Comparison of ENCODE assay signal across 16 cellular contexts in genomic region chr1:9755441-9755995, GRCh38.
DNase-seq lines count a peak whose midpoint lies in the region; ATAC-seq and TF ChIP-seq lines count a peak whose summit lies in the region.
"Had no signal": no experiment of that assay in that cellular context is flagged by ENCODE, and none has a peak within 500 bp of the region (broad histone marks: within the 10 kb centered on the region; RNA-seq: fewer than 3 reads in every experiment).

No MANE protein-coding gene starts in this region.

- CTCF ChIA-PET in CD4-positive, alpha-beta T cell (lab: Charles Lee): interaction anchor here (1.0 kb wide), 1 partner anchor 72 kb away, joined by 5 read pairs; no protein-coding TSS in a partner anchor
- CTCF ChIA-PET in naive thymus-derived CD4-positive, alpha-beta T cell (lab: Charles Lee): no interaction called here

- H3K27me3 Mint-ChIP-seq in CD4-positive, alpha-beta T cell: no peaks in the 10 kb centered on the region
- no peaks in the 10 kb centered on the region for H3K27me3 Mint-ChIP-seq in IgD-negative memory B cell
- no peaks in the 10 kb centered on the region for H3K27me3 Mint-ChIP-seq in naive thymus-derived CD4-positive, alpha-beta T cell

- H3K4me1 ChIP-seq in naive thymus-derived CD4-positive, alpha-beta T cell (ENCODE audit: control insufficient read depth in 2 of 2, insufficient read depth in 2 of 2, low read length in 2 of 2): no peaks in the 10 kb centered on the region

- no peak overlapping the region for H3K4me3 ChIP-seq in naive thymus-derived CD4-positive, alpha-beta T cell (ENCODE audit: low read length)
- H3K4me3 ChIP-seq: K562, lung, skin epidermis had no signal

- H3K36me3 ChIP-seq in naive thymus-derived CD4-positive, alpha-beta T cell (ENCODE audit: control insufficient read depth in 2 of 3, insufficient read depth in 3 of 3, low read length in 3 of 3): peaks cover 0 to 37% (median 7%) of the 10 kb centered on the region in 3 experiments

- peaks cover 19% of the 10 kb centered on the region for H3K4me1 Mint-ChIP-seq in CD4-positive, alpha-beta T cell (ENCODE audit: low read depth)
- H3K4me1 Mint-ChIP-seq in IgD-negative memory B cell: peaks cover 0 to 7% (median 4%) of the 10 kb centered on the region in 3 donors
- peaks cover 0 to 30% (median 16%) of the 10 kb centered on the region in 7 donors for H3K4me1 Mint-ChIP-seq in naive thymus-derived CD4-positive, alpha-beta T cell

- ATAC-seq in CD4-positive, alpha-beta T cell (ENCODE audit: poor library complexity): no peak
- ATAC-seq in naive thymus-derived CD4-positive, alpha-beta T cell: no peak
- no peak for ATAC-seq in GM21576 (IDR thresholded peaks at IDR 0.05; ENCODE audit: unreplicated experiment)
- ATAC-seq: HCT116, K562 had no signal

- no peaks in the 10 kb centered on the region for H3K27me3 ChIP-seq in CD4-positive, alpha-beta T cell (ENCODE audit: control insufficient read depth, insufficient read depth, low read length)
- H3K27me3 ChIP-seq in naive thymus-derived CD4-positive, alpha-beta T cell (ENCODE audit: control insufficient read depth in 2 of 2, insufficient read depth in 2 of 2, low read length in 2 of 2): no peaks in the 10 kb centered on the region

- intact Hi-C loops in CD4-positive, alpha-beta T cell (cut with DNase I, micrococcal nuclease): no loop called here
- intact Hi-C loops in naive thymus-derived CD4-positive, alpha-beta T cell (cut with micrococcal nuclease): no loop called here

- no peak for DNase-seq in CD4-positive, alpha-beta T cell
- DNase-seq in dermis blood vessel endothelial cell: peak; percentile 37
- DNase-seq in naive thymus-derived CD4-positive, alpha-beta T cell: no peak
- DNase-seq in Kasumi-1 (lab: John Stamatoyannopoulos, UW): no peak
- no peak for DNase-seq in MV-4-11 (lab: John Stamatoyannopoulos, UW)
- DNase-seq in erythroblast (lab: John Stamatoyannopoulos, UW): no peak
- DNase-seq: activated naive CD4-positive, alpha-beta T cell treated with anti-CD3 and anti-CD28 coated beads, Interleukin-2, amount 50 U/mL, for 16 hours; NCI-H1436; nucleus accumbens had no signal

- H3K27ac Mint-ChIP-seq in CD4-positive, alpha-beta T cell: peak overlapping the region; percentile 4
- peak overlapping the region in 2 of 3 donors; percentile 17 to 43 for H3K27ac Mint-ChIP-seq in IgD-negative memory B cell
- H3K27ac Mint-ChIP-seq in naive thymus-derived CD4-positive, alpha-beta T cell: peak overlapping the region in 6 of 9 donors; percentile 1 to 59 (median 23)

- H3K9me3 ChIP-seq in CD4-positive, alpha-beta T cell (ENCODE audit: control insufficient read depth, low read length): no peaks in the 10 kb centered on the region
- H3K9me3 ChIP-seq in naive thymus-derived CD4-positive, alpha-beta T cell (ENCODE audit: control insufficient read depth in 2 of 3, low read length in 3 of 3): no peaks in the 10 kb centered on the region

- H3K27ac ChIP-seq in CD4-positive, alpha-beta T cell (ENCODE audit: low read depth, low read length): no peak overlapping the region
- H3K27ac ChIP-seq in naive thymus-derived CD4-positive, alpha-beta T cell (ENCODE audit: low read depth, low read length): no peak overlapping the region
- H3K27ac ChIP-seq: VCaP had no signal

- peaks cover 47% of the 10 kb centered on the region for H3K36me3 Mint-ChIP-seq in CD4-positive, alpha-beta T cell (ENCODE audit: low read depth)
- peaks cover 3% of the 10 kb centered on the region for H3K36me3 Mint-ChIP-seq in IgD-negative memory B cell
- H3K36me3 Mint-ChIP-seq in naive thymus-derived CD4-positive, alpha-beta T cell: peaks cover 0 to 21% (median 17%) of the 10 kb centered on the region in 5 donors

- POLR2A ChIA-PET in CD4-positive, alpha-beta T cell (lab: Charles Lee): interaction anchor here (0.7 kb wide), 1 partner anchor 16 kb away, joined by 3 read pairs; no protein-coding TSS in a partner anchor
- POLR2A ChIA-PET in naive thymus-derived CD4-positive, alpha-beta T cell (lab: Charles Lee): interaction anchor here (0.9 kb wide), 1 partner anchor 12 kb away, joined by 3 read pairs; no protein-coding TSS in a partner anchor

- H3K4me3 Mint-ChIP-seq in CD4-positive, alpha-beta T cell: no peak overlapping the region
- H3K4me3 Mint-ChIP-seq in IgD-negative memory B cell: no peak overlapping the region
- H3K4me3 Mint-ChIP-seq in naive thymus-derived CD4-positive, alpha-beta T cell: no peak overlapping the region

- no peak for TF ChIP-seq CTCF in CD4-positive, alpha-beta T cell (IDR thresholded peaks at IDR 0.05)

- H3K9me3 Mint-ChIP-seq in CD4-positive, alpha-beta T cell: no peaks in the 10 kb centered on the region
- no peaks in the 10 kb centered on the region for H3K9me3 Mint-ChIP-seq in IgD-negative memory B cell
- peaks cover 0 to 2% (median 0%) of the 10 kb centered on the region in 11 donors for H3K9me3 Mint-ChIP-seq in naive thymus-derived CD4-positive, alpha-beta T cell

- TF ChIP-seq POLR2A in erythroblast (IDR thresholded peaks at IDR 0.05; ENCODE audit: low read length): no peak
